In genomic region chr1:25473653-25474225, GRCh38 we compare ENCODE assay signal across 17 cellular contexts. TPM values are rescaled to one million over a fixed set of nuclear protein-coding genes. Genes with fewer than 3 reads are reported as not detected.
A peak's percentile ranks its signal among the peaks of the same experiment; 100 is the strongest.
DNase-seq lines count a peak whose midpoint lies in the region; ATAC-seq, FAIRE-seq and TF ChIP-seq lines count a peak whose summit lies in the region.
"Had no signal": no experiment of that assay in that cellular context is flagged by ENCODE, and none has a peak within 500 bp of the region (broad histone marks: within the 10 kb centered on the region; RNA-seq: fewer than 3 reads in every experiment).

No MANE protein-coding gene starts in this region.

- H3K36me3 Mint-ChIP-seq in CD4-positive, CD25-positive, alpha-beta regulatory T cell, result peaks cover 8% of the 10 kb centered on the region
- peaks cover 14% of the 10 kb centered on the region for H3K36me3 Mint-ChIP-seq in T-helper 2 cell treated with Interferon-gamma antibody and Interleukin-4, amounts not matched to agents 5 μg/mL and 100 μg/mL, for 36 hours (ENCODE audit: low read depth)
- peaks cover 25% of the 10 kb centered on the region for H3K36me3 Mint-ChIP-seq in effector memory CD8-positive, alpha-beta T cell (ENCODE audit: insufficient read depth)

- no peaks in the 10 kb centered on the region for H3K9me3 Mint-ChIP-seq in CD4-positive, CD25-positive, alpha-beta regulatory T cell
- H3K9me3 Mint-ChIP-seq in T-helper 2 cell treated with Interferon-gamma antibody and Interleukin-4, amounts not matched to agents 5 μg/mL and 100 μg/mL, for 36 hours, result no peaks in the 10 kb centered on the region
- no peaks in the 10 kb centered on the region for H3K9me3 Mint-ChIP-seq in effector memory CD8-positive, alpha-beta T cell

- peak in 2 of 3 donors; percentile 20 to 54 for DNase-seq in CD4-positive, CD25-positive, alpha-beta regulatory T cell
- DNase-seq in GM12892 (ENCODE audit: insufficient read length) (no peak), A172 (ENCODE audit: low spot score) (no peak), stomach (no peak)
- DNase-seq in T-helper 2 cell treated with Interferon-gamma antibody and Interleukin-4, amounts not matched to agents 5 μg/mL and 100 μg/mL, for 36 hours (ENCODE audit: low spot score), result no peak
- no peak for DNase-seq in effector memory CD8-positive, alpha-beta T cell
- no peak for DNase-seq in stimulated activated CD4-positive, alpha-beta T cell treated with anti-CD3 and anti-CD28 coated beads, Interleukin-15, amount 100 ng/mL, for 24 hours
- DNase-seq: activated CD8-positive, alpha-beta memory T cell treated with anti-CD3 and anti-CD28 coated beads, Interleukin-2, amount 50 U/mL, for 48 hours; anterior cingulate cortex; foreskin melanocyte; GDM1; Kasumi-1; NCI-H1694; NCI-H524; PC-9 had no signal

- H3K27ac Mint-ChIP-seq in CD4-positive, CD25-positive, alpha-beta regulatory T cell, result peak overlapping the region; percentile 86 to 94 (median 94)
- peak overlapping the region; percentile 81 for H3K27ac Mint-ChIP-seq in T-helper 2 cell treated with Interferon-gamma antibody and Interleukin-4, amounts not matched to agents 5 μg/mL and 100 μg/mL, for 36 hours
- peak overlapping the region; percentile 23 to 69 for H3K27ac Mint-ChIP-seq in effector memory CD8-positive, alpha-beta T cell

- intact Hi-C loops in stomach (cut with DNase I; ENCODE audit: low total_unique reads), result no loop called here

- peak; percentile 74 for FAIRE-seq in GM12892 (lab: Jason Lieb, UNC)

- peaks cover 13% of the 10 kb centered on the region for H3K36me3 ChIP-seq in CD4-positive, CD25-positive, alpha-beta regulatory T cell (ENCODE audit: control insufficient read depth, insufficient read depth, low read length)
- H3K36me3 ChIP-seq in stomach, result no peaks in the 10 kb centered on the region

- no peaks in the 10 kb centered on the region for H3K27me3 ChIP-seq in CD4-positive, CD25-positive, alpha-beta regulatory T cell (ENCODE audit: control insufficient read depth, insufficient read depth, low read length)
- H3K27me3 ChIP-seq in stomach, result no peaks in the 10 kb centered on the region

- peaks cover 22 to 49% (median 37%) of the 10 kb centered on the region in 4 donors for H3K4me1 Mint-ChIP-seq in CD4-positive, CD25-positive, alpha-beta regulatory T cell
- H3K4me1 Mint-ChIP-seq in T-helper 2 cell treated with Interferon-gamma antibody and Interleukin-4, amounts not matched to agents 5 μg/mL and 100 μg/mL, for 36 hours (ENCODE audit: low read depth), result peaks cover 28% of the 10 kb centered on the region
- H3K4me1 Mint-ChIP-seq in effector memory CD8-positive, alpha-beta T cell (ENCODE audit: low read depth in 2 of 2), result peaks cover 17 to 22% of the 10 kb centered on the region in 2 donors

- no peak for TF ChIP-seq EP300 in stomach (IDR thresholded peaks at IDR 0.05)

- no peak for TF ChIP-seq CTCF in stomach (IDR thresholded peaks at IDR 0.05)

- peak overlapping the region; percentile 48 for H3K27ac ChIP-seq in CD4-positive, CD25-positive, alpha-beta regulatory T cell (ENCODE audit: insufficient read depth, low read length, poor library complexity, severe bottlenecking)
- H3K27ac ChIP-seq in stomach, result no peak overlapping the region
- H3K27ac ChIP-seq: PC-9 had no signal

- H3K4me3 Mint-ChIP-seq in CD4-positive, CD25-positive, alpha-beta regulatory T cell, result peak overlapping the region; percentile 17 to 87 (median 74)
- H3K4me3 Mint-ChIP-seq in T-helper 2 cell treated with Interferon-gamma antibody and Interleukin-4, amounts not matched to agents 5 μg/mL and 100 μg/mL, for 36 hours, result peak overlapping the region; percentile 74
- H3K4me3 Mint-ChIP-seq in effector memory CD8-positive, alpha-beta T cell, result peak overlapping the region in 1 of 2 donors; percentile 10

- TF ChIP-seq POLR2A in GM12892 (IDR thresholded peaks at IDR 0.05; ENCODE audit: low read depth, low read length) (no peak), stomach (IDR thresholded peaks at IDR 0.05) (no peak)

- ATAC-seq in CD4-positive, CD25-positive, alpha-beta regulatory T cell (ENCODE audit: low read depth in 2 of 2), result peak; percentile 54 to 55
- peak; percentile 26 for ATAC-seq in effector memory CD8-positive, alpha-beta T cell (replicated peaks)
- ATAC-seq in HG02870 (IDR thresholded peaks at IDR 0.05; ENCODE audit: unreplicated experiment), result no peak

- no peaks in the 10 kb centered on the region for H3K9me3 ChIP-seq in CD4-positive, CD25-positive, alpha-beta regulatory T cell (ENCODE audit: control insufficient read depth in 2 of 2, low read length in 2 of 2)
- H3K9me3 ChIP-seq in stomach, result no peaks in the 10 kb centered on the region

- H3K4me1 ChIP-seq in CD4-positive, CD25-positive, alpha-beta regulatory T cell (ENCODE audit: control insufficient read depth, insufficient read depth, low read length, poor library complexity, severe bottlenecking), result peaks cover 21% of the 10 kb centered on the region
- H3K4me1 ChIP-seq in stomach, result peaks cover 10 to 65% (median 40%) of the 10 kb centered on the region in 4 donors

- no peaks in the 10 kb centered on the region for H3K27me3 Mint-ChIP-seq in CD4-positive, CD25-positive, alpha-beta regulatory T cell
- H3K27me3 Mint-ChIP-seq in T-helper 2 cell treated with Interferon-gamma antibody and Interleukin-4, amounts not matched to agents 5 μg/mL and 100 μg/mL, for 36 hours (ENCODE audit: low read depth), result no peaks in the 10 kb centered on the region
- no peaks in the 10 kb centered on the region for H3K27me3 Mint-ChIP-seq in effector memory CD8-positive, alpha-beta T cell
- H3K27me3 Mint-ChIP-seq: progenitor cell of endocrine pancreas had no signal

- peak overlapping the region; percentile 71 for H3K4me3 ChIP-seq in CD4-positive, CD25-positive, alpha-beta regulatory T cell (ENCODE audit: low read depth, low read length)
- H3K4me3 ChIP-seq in stomach, result no peak overlapping the region
- H3K4me3 ChIP-seq: PC-9 had no signal

- WGBS in stomach, 5 donors, result 93 to 100% (median 94%) methylated on average over 1 of the region's 1 CpG

RNA-seq across cellular contexts. Expression of gene MACO1, which starts 43.0 kb away (rescaled TPM):
- total RNA-seq in CD4-positive, CD25-positive, alpha-beta regulatory T cell, result 20.3 TPM
- polyA plus RNA-seq in CD4-positive, CD25-positive, alpha-beta regulatory T cell, result 1 to 10 TPM; 5.0 to 6.4 (median 5.6) TPM
- 10.7 TPM for polyA plus RNA-seq in GM12892 (2012; ENCODE audit: missing spikeins)
- 12.4 and 12.6 TPM in 2 replicates for total RNA-seq in A172 (2014; rRNA removed; shearing (Covaris generic))
- total RNA-seq in stomach, result 10 to 100 TPM in 4 of 5 donors, 1 to 10 TPM in 1; 4.9 to 19.8 (median 14.8) TPM
- 1 to 10 TPM; 5.4 to 9.3 (median 5.7) TPM for polyA plus RNA-seq in stomach

RNA-seq across cellular contexts. Expression of gene RHCE, which starts 53.1 kb away (rescaled TPM):
- total RNA-seq in CD4-positive, CD25-positive, alpha-beta regulatory T cell, result not detected
- polyA plus RNA-seq in CD4-positive, CD25-positive, alpha-beta regulatory T cell, result under 1 TPM; 0.16 to 0.45 (median 0.31) TPM
- 0.72 TPM for polyA plus RNA-seq in GM12892 (2012; ENCODE audit: missing spikeins)
- 0.38 TPM in 1 of 2 replicates, not detected in the other for total RNA-seq in A172 (2014; rRNA removed; shearing (Covaris generic))
- 1 to 10 TPM in 1 of 5 donors, not detected in 4; 2.9 TPM for total RNA-seq in stomach
- under 1 TPM in 1 of 3 donors, not detected in 2; 0.13 TPM for polyA plus RNA-seq in stomach
- total RNA-seq: progenitor cell of endocrine pancreas had no signal

Comparison
In these comparisons a context has a peak if more than half of its experiments do, and no peak if none do; other contexts are left out.
1. DNase-seq: peak in CD4-positive, CD25-positive, alpha-beta regulatory T cell (2 of 3); none in GM12892 (single experiment), T-helper 2 cell treated with Interferon-gamma antibody and Interleukin-4, amounts not matched to agents 5 μg/mL and 100 μg/mL, for 36 hours (single experiment), effector memory CD8-positive, alpha-beta T cell (0 of 3), A172 (single experiment), stimulated activated CD4-positive, alpha-beta T cell treated with anti-CD3 and anti-CD28 coated beads, Interleukin-15, amount 100 ng/mL, for 24 hours (single experiment) and stomach (single experiment).
2. Peak in every context shown above with its lines, with median percentiles within 50 percentile points of each other: H3K27ac Mint-ChIP-seq.